17 cellular contexts compared by ENCODE assay signal in genomic region chr12:11927311-11927935, GRCh38.
A peak's percentile ranks its signal among the peaks of the same experiment; 100 is the strongest.
DNase-seq lines count a peak whose midpoint lies in the region; ATAC-seq, FAIRE-seq and TF ChIP-seq lines count a peak whose summit lies in the region.
"Had no signal": no experiment of that assay in that cellular context is flagged by ENCODE, and none has a peak within 500 bp of the region (broad histone marks: within the 10 kb centered on the region; RNA-seq: fewer than 3 reads in every experiment).

No MANE protein-coding gene starts in this region.

- intact Hi-C loops in Panc1 (cut with micrococcal nuclease; ENCODE audit: unreplicated experiment): no loop called here

- DNase-seq in GM12891 (ENCODE audit: insufficient read length, low spot score) (no peak), Panc1 (ENCODE audit: low read depth, low spot score) (no peak), choroid plexus epithelial cell (ENCODE audit: low read depth) (peak; percentile 79), neuronal stem cell (ENCODE audit: low spot score) (peak; percentile 27), type B pancreatic cell (ENCODE audit: extremely low spot score, unreplicated experiment) (no peak), NOMO-1 (lab: John Stamatoyannopoulos, UW; ENCODE audit: unreplicated experiment in 2 of 2) (no peak), NCI-H1417 treated with DMSO at 0.1 percent for 48 hours (lab: John Stamatoyannopoulos, UW) (no peak)
- DNase-seq: activated CD4-positive, alpha-beta T cell treated with anti-CD3 and anti-CD28 coated beads, Interleukin-2, amount 50 U/mL, for 48 hours; mammary epithelial cell; NCI-H1105 treated with DMSO at 0.1 percent for 48 hours; nephron progenitor cell; stimulated activated CD4-positive, alpha-beta T cell treated with anti-CD3 and anti-CD28 coated beads, Interleukin-1b, Interleukin-23, amount 100 ng/mL, for 48 hours; T1000 had no signal

- peak; percentile 23 for FAIRE-seq in GM12891 (lab: Jason Lieb, UNC)
- FAIRE-seq: G401.6, GM12878 had no signal

- no peak overlapping the region for H3K27ac Mint-ChIP-seq in type B pancreatic cell
- H3K27ac Mint-ChIP-seq: nephron progenitor cell had no signal

- TF ChIP-seq CTCF in Panc1 (IDR thresholded peaks at IDR 0.05) (no peak), choroid plexus epithelial cell (conservative IDR thresholded peaks at IDR 0.05; ENCODE audit: low read depth, low read length) (no peak), type B pancreatic cell (conservative IDR thresholded peaks at IDR 0.05) (no peak)

- no peak overlapping the region for H4K8ac ChIP-seq in neuronal stem cell (ENCODE audit: low read depth, low read length)

- no peaks in the 10 kb centered on the region for H3K36me3 ChIP-seq in Panc1 (ENCODE audit: control insufficient read depth, insufficient read depth, low read length)
- H3K36me3 ChIP-seq in neuronal stem cell (replicated peaks in 1 of 2; ENCODE audit: control insufficient read depth in 2 of 2, insufficient read depth in 2 of 2, low read length in 2 of 2): no peaks in the 10 kb centered on the region

- H2BK15ac ChIP-seq in neuronal stem cell (ENCODE audit: low read length): no peak overlapping the region

- no peaks in the 10 kb centered on the region for H3K36me3 Mint-ChIP-seq in type B pancreatic cell

- POLR2A ChIA-PET in Panc1 (lab: Charles Lee): interaction anchor here (0.7 kb wide), 1 partner anchor 34 kb away, joined by 3 read pairs; no protein-coding TSS in a partner anchor

- in situ Hi-C loops in Panc1 (cut with HindIII; ENCODE audit: low pct_unique_long_range_greater_than_20kb, low sequenced_read_pairs): no loop called here

- ATAC-seq in Panc1 (peak; percentile 60; the same call in 1 of the 2 replicates), GM18505 (IDR thresholded peaks at IDR 0.05; ENCODE audit: unreplicated experiment) (no peak)
- ATAC-seq: GM12878 had no signal

- TF ChIP-seq POLR2A in GM12891 (IDR thresholded peaks at IDR 0.05; ENCODE audit: low read depth, low read length) (no peak), GM18505 (IDR thresholded peaks at IDR 0.05; ENCODE audit: borderline replicate concordance, extremely low read depth, insufficient read depth, insufficient read length) (no peak)

- no peak overlapping the region for H3K4me3 Mint-ChIP-seq in type B pancreatic cell
- H3K4me3 Mint-ChIP-seq: nephron progenitor cell had no signal

- no peak overlapping the region for H4K91ac ChIP-seq in neuronal stem cell (ENCODE audit: low read depth, low read length, poor library complexity)

- peaks cover 15% of the 10 kb centered on the region for H3K27me3 Mint-ChIP-seq in type B pancreatic cell

- no peak overlapping the region for H3K4me2 ChIP-seq in neuronal stem cell (ENCODE audit: insufficient read depth, low read length, poor library complexity, severe bottlenecking)
- H3K4me2 ChIP-seq: KMS-11 had no signal

- H2BK12ac ChIP-seq in neuronal stem cell (ENCODE audit: low read length): no peak overlapping the region

- BruUV-seq in Panc1 (replicated peaks; lab: Mats Ljungman, UMichigan): no TSS peak

- H2BK5ac ChIP-seq in neuronal stem cell (ENCODE audit: low read length): no peak overlapping the region

- no peaks in the 10 kb centered on the region for H3K79me1 ChIP-seq in neuronal stem cell (ENCODE audit: low read depth, low read length)

- peak overlapping the region in 1 of 2 experiments; percentile 24; a peak in 2 of 4 replicates for H3K4me3 ChIP-seq in Panc1 (ENCODE audit: low read depth in 2 of 2, low read length in 2 of 2)
- H3K4me3 ChIP-seq in choroid plexus epithelial cell (ENCODE audit: low read depth, low read length): peak overlapping the region; percentile 43
- peak overlapping the region in 1 of 2 donors; percentile 30 for H3K4me3 ChIP-seq in neuronal stem cell (ENCODE audit: low read length in 2 of 2)
- H3K4me3 ChIP-seq: GM12878 had no signal

- H3K4me1 Mint-ChIP-seq in type B pancreatic cell (ENCODE audit: unreplicated experiment): peaks cover 4% of the 10 kb centered on the region
- H3K4me1 Mint-ChIP-seq: nephron progenitor cell had no signal

- peak overlapping the region; percentile 4 for H3K18ac ChIP-seq in neuronal stem cell (ENCODE audit: low read length)

- H2AFZ ChIP-seq in neuronal stem cell (ENCODE audit: low read length): peak overlapping the region; percentile 77

- H3K4me1 ChIP-seq in Panc1 (ENCODE audit: control insufficient read depth, insufficient read depth, low read length) (no peaks in the 10 kb centered on the region), neuronal stem cell (ENCODE audit: control insufficient read depth in 2 of 2, insufficient read depth in 1 of 2, low read depth in 1 of 2, low read length in 2 of 2) (peaks cover 4% of the 10 kb centered on the region in 2 donors)

- H2AK5ac ChIP-seq in neuronal stem cell (ENCODE audit: low read depth, low read length): no peak overlapping the region

- no peak overlapping the region for H3K4ac ChIP-seq in neuronal stem cell (ENCODE audit: low read length)

- no peak overlapping the region for H3K14ac ChIP-seq in neuronal stem cell (ENCODE audit: low read length)

- no CpG with 5 or more reads among the region's 15 CpGs for WGBS in neuronal stem cell (ENCODE audit: extremely low coverage in 2 of 2, insufficient read length in 2 of 2, insufficient replicate concordance in 1 of 2), 2 donors

- H3K27me3 ChIP-seq in Panc1 (ENCODE audit: control insufficient read depth, insufficient read depth, low read length) (no peaks in the 10 kb centered on the region; the same call in 1 of the 2 replicates), neuronal stem cell (ENCODE audit: control insufficient read depth in 3 of 3, insufficient read depth in 3 of 3, low read depth in 1 of 3, low read length in 3 of 3) (peaks cover 0 to 23% (median 0%) of the 10 kb centered on the region in 3 experiments)

- H3K27ac ChIP-seq in Panc1 (ENCODE audit: low read length) (no peak overlapping the region), neuronal stem cell (replicated peaks; ENCODE audit: low read length) (no peak overlapping the region)
- H3K27ac ChIP-seq: KMS-11 had no signal

- no peak overlapping the region for H3K23ac ChIP-seq in neuronal stem cell (ENCODE audit: low read depth, low read length, poor library complexity)

- CTCF ChIA-PET in Panc1 (lab: Charles Lee): no interaction called here

- no peak overlapping the region for H2BK120ac ChIP-seq in neuronal stem cell (ENCODE audit: low read depth, low read length)

- H3K9me3 ChIP-seq in Panc1 (ENCODE audit: control insufficient read depth, insufficient read depth, low read depth, low read length): no peaks in the 10 kb centered on the region
- no peaks in the 10 kb centered on the region for H3K9me3 ChIP-seq in neuronal stem cell (replicated peaks in 1 of 2; ENCODE audit: control insufficient read depth in 2 of 2, insufficient read depth in 1 of 2, low read depth in 1 of 2, low read length in 2 of 2)

- no peaks in the 10 kb centered on the region for H3K9me3 Mint-ChIP-seq in type B pancreatic cell

- H3K9ac ChIP-seq in neuronal stem cell (ENCODE audit: low read depth, low read length, poor library complexity): no peak overlapping the region
- H3K9ac ChIP-seq: KMS-11 had no signal

TF ChIP-seq in GM12891, 5 proteins besides CTCF, POLR2A, EP300 and RAD21:
- TF ChIP-seq POU2F2 (IDR thresholded peaks at IDR 0.05; ENCODE audit: low read depth, low read length): no peak
- TF ChIP-seq POLR2AphosphoS5 (IDR thresholded peaks at IDR 0.05; ENCODE audit: low read depth, low read length): no peak
- no peak for TF ChIP-seq TAF1 (IDR thresholded peaks at IDR 0.05; ENCODE audit: low read depth, low read length)
- no peak for TF ChIP-seq SPI1 (IDR thresholded peaks at IDR 0.05; ENCODE audit: low read depth, low read length)
- no peak for TF ChIP-seq PAX5 (IDR thresholded peaks at IDR 0.05; ENCODE audit: insufficient read depth, low read length, severe bottlenecking)

Comparison
In these comparisons a context has a peak if more than half of its experiments do, and no peak if none do; other contexts are left out.
1. DNase-seq: peak in choroid plexus epithelial cell (single experiment) and neuronal stem cell (single experiment); none in GM12891 (single experiment), Panc1 (single experiment), type B pancreatic cell (single experiment), NOMO-1 (0 of 2) and NCI-H1417 treated with DMSO at 0.1 percent for 48 hours (single experiment).